20 cellular contexts compared by ENCODE assay signal in genomic region chr3:133114198-133114597, GRCh38.
A peak's percentile ranks its signal among the peaks of the same experiment; 100 is the strongest.
DNase-seq lines count a peak whose midpoint lies in the region; ATAC-seq, FAIRE-seq and TF ChIP-seq lines count a peak whose summit lies in the region.
"Had no signal": no experiment of that assay in that cellular context is flagged by ENCODE, and none has a peak within 500 bp of the region (broad histone marks: within the 10 kb centered on the region; RNA-seq: fewer than 3 reads in every experiment).

No MANE protein-coding gene starts in this region.

- H3K4me3 Mint-ChIP-seq in astrocyte (ENCODE audit: unreplicated experiment) = no peak overlapping the region
- H3K4me3 Mint-ChIP-seq: CD4-positive, alpha-beta memory T cell had no signal

- no peak overlapping the region for H2AFZ ChIP-seq in ACC112 (ENCODE audit: low read length, unreplicated experiment)
- H2AFZ ChIP-seq in astrocyte (ENCODE audit: low read depth, low read length) = no peak overlapping the region

- DNase-seq in NCI-H146 (lab: John Stamatoyannopoulos, UW) (peak; percentile 58), astrocyte (ENCODE audit: low read depth) (no peak), right lobe of liver (no peak)
- DNase-seq: Caco-2; CD4-positive, alpha-beta memory T cell; DMS 273 treated with DMSO at 0.1 percent for 48 hours; DMS79 treated with DMSO at 0.1 percent for 48 hours; Karpas-422; MM.1S; NCI-H1048; NCI-H2029 treated with DMSO at 0.1 percent for 48 hours; NCI-H526; SHP77 had no signal

- H3K9me3 ChIP-seq in BLaER1 treated with 17β-estradiol and CSF1 and Interleukin-3, amounts not matched to agents 10 nM and 100 nM (replicated peaks in 1 of 11) = no peaks in the 10 kb centered on the region
- H3K9me3 ChIP-seq in astrocyte (ENCODE audit: insufficient read depth, low read depth, low read length) (no peaks in the 10 kb centered on the region), right lobe of liver (no peaks in the 10 kb centered on the region)
- H3K9me3 ChIP-seq: A549, Caco-2 had no signal

- TF ChIP-seq POLR2A in right lobe of liver (IDR thresholded peaks at IDR 0.05) = no peak

- peak overlapping the region in 2 of 11 experiments; percentile 27 to 28; a peak in 2 of 22 replicates for H3K9ac ChIP-seq in BLaER1 treated with 17β-estradiol and CSF1 and Interleukin-3, amounts not matched to agents 10 nM and 100 nM
- peak overlapping the region; percentile 7 for H3K9ac ChIP-seq in astrocyte (ENCODE audit: low read length)

- no peak overlapping the region for H3K27ac Mint-ChIP-seq in astrocyte (ENCODE audit: unreplicated experiment)
- H3K27ac Mint-ChIP-seq: CD4-positive, alpha-beta memory T cell had no signal

- H3K36me3 ChIP-seq in ACC112 (ENCODE audit: insufficient read depth, low read length) = no peaks in the 10 kb centered on the region
- no peaks in the 10 kb centered on the region for H3K36me3 ChIP-seq in BLaER1 treated with 17β-estradiol and CSF1 and Interleukin-3, amounts not matched to agents 10 nM and 100 nM
- no peaks in the 10 kb centered on the region for H3K36me3 ChIP-seq in astrocyte (ENCODE audit: insufficient read depth, low read length)
- no peaks in the 10 kb centered on the region for H3K36me3 ChIP-seq in right lobe of liver

- H3K27me3 Mint-ChIP-seq in astrocyte (ENCODE audit: low read depth, unreplicated experiment) = no peaks in the 10 kb centered on the region
- H3K27me3 Mint-ChIP-seq: CD4-positive, alpha-beta memory T cell had no signal

- FAIRE-seq in astrocyte (lab: Jason Lieb, UNC) = no peak
- FAIRE-seq: A549, GM12891 had no signal

- 66% methylated on average over 3 of the region's 3 CpGs for WGBS in right lobe of liver (ENCODE audit: insufficient coverage, low coverage, low lambda C conversion rate, missing lambda C conversion rate)

- TF ChIP-seq CTCF in astrocyte (IDR thresholded peaks at IDR 0.05; ENCODE audit: insufficient read depth, low read depth, low read length) (no peak), right lobe of liver (IDR thresholded peaks at IDR 0.05) (no peak)

- H3K9me3 Mint-ChIP-seq in astrocyte (ENCODE audit: unreplicated experiment) = no peaks in the 10 kb centered on the region

- H3K4me1 ChIP-seq in ACC112 (ENCODE audit: control insufficient read depth, insufficient read depth, low read length, unreplicated experiment) = no peaks in the 10 kb centered on the region
- peaks cover 23 to 50% (median 39%) of the 10 kb centered on the region in 10 experiments for H3K4me1 ChIP-seq in BLaER1 treated with 17β-estradiol and CSF1 and Interleukin-3, amounts not matched to agents 10 nM and 100 nM
- H3K4me1 ChIP-seq in astrocyte (ENCODE audit: insufficient read depth, low read length) = peaks cover 18% of the 10 kb centered on the region
- H3K4me1 ChIP-seq in right lobe of liver = no peaks in the 10 kb centered on the region
- H3K4me1 ChIP-seq: A549, Caco-2 had no signal

- H3K4me3 ChIP-seq in ACC112 (ENCODE audit: low read depth, low read length) (no peak overlapping the region), astrocyte (ENCODE audit: insufficient read depth, low read depth, low read length) (no peak overlapping the region), right lobe of liver (no peak overlapping the region)
- no peak overlapping the region for H3K4me3 ChIP-seq in BLaER1 treated with 17β-estradiol and CSF1 and Interleukin-3, amounts not matched to agents 10 nM and 100 nM
- H3K4me3 ChIP-seq: A549 had no signal

- H3K27me3 ChIP-seq in ACC112 (ENCODE audit: insufficient read depth, low read length) (no peaks in the 10 kb centered on the region), astrocyte (ENCODE audit: insufficient read depth, low read length) (no peaks in the 10 kb centered on the region), right lobe of liver (no peaks in the 10 kb centered on the region)
- H3K27me3 ChIP-seq in BLaER1 treated with 17β-estradiol and CSF1 and Interleukin-3, amounts not matched to agents 10 nM and 100 nM = no peaks in the 10 kb centered on the region

- intact Hi-C loops in right lobe of liver (cut with DNase I) = no loop called here

- no peaks in the 10 kb centered on the region for H3K79me2 ChIP-seq in ACC112 (ENCODE audit: control insufficient read depth, insufficient read depth, low read length, unreplicated experiment)
- H3K79me2 ChIP-seq in astrocyte (ENCODE audit: insufficient read depth, low read length) = no peaks in the 10 kb centered on the region

- H3K36me3 Mint-ChIP-seq in astrocyte (ENCODE audit: low read depth, unreplicated experiment) = no peaks in the 10 kb centered on the region
- H3K36me3 Mint-ChIP-seq: CD4-positive, alpha-beta memory T cell had no signal

- peak overlapping the region; percentile 33 to 65 (median 43); a peak in 19 of 22 replicates for H3K4me2 ChIP-seq in BLaER1 treated with 17β-estradiol and CSF1 and Interleukin-3, amounts not matched to agents 10 nM and 100 nM
- H3K4me2 ChIP-seq in astrocyte (ENCODE audit: low read length) = peak overlapping the region; percentile 57
- H3K4me2 ChIP-seq: A549 had no signal

- ATAC-seq in GM21619 (IDR thresholded peaks at IDR 0.05; ENCODE audit: unreplicated experiment) = no peak
- no peak for ATAC-seq in GM18502 (IDR thresholded peaks at IDR 0.05; ENCODE audit: poor library complexity, unreplicated experiment)
- ATAC-seq in right lobe of liver = no peak
- no peak for ATAC-seq in HG03135 (IDR thresholded peaks at IDR 0.05; ENCODE audit: unreplicated experiment)
- ATAC-seq: A549 had no signal

- H3K27ac ChIP-seq in ACC112 (ENCODE audit: low read depth, low read length) (peak overlapping the region; percentile 36; the same call in 1 of the 2 replicates), astrocyte (ENCODE audit: low read depth, low read length) (peak overlapping the region; percentile 51), right lobe of liver (no peak overlapping the region)
- peak overlapping the region in 9 of 11 experiments; percentile 19 to 73 (median 59); a peak in 15 of 22 replicates for H3K27ac ChIP-seq in BLaER1 treated with 17β-estradiol and CSF1 and Interleukin-3, amounts not matched to agents 10 nM and 100 nM
- H3K27ac ChIP-seq: A549 had no signal

- no peaks in the 10 kb centered on the region for H4K20me1 ChIP-seq in BLaER1 treated with 17β-estradiol and CSF1 and Interleukin-3, amounts not matched to agents 10 nM and 100 nM
- H4K20me1 ChIP-seq in astrocyte (ENCODE audit: insufficient read depth, low read length) = no peaks in the 10 kb centered on the region

- H3K4me1 Mint-ChIP-seq in astrocyte (ENCODE audit: low read depth, unreplicated experiment) = no peaks in the 10 kb centered on the region
- H3K4me1 Mint-ChIP-seq: CD4-positive, alpha-beta memory T cell had no signal

Comparison
In these comparisons a context has a peak if more than half of its experiments do, and no peak if none do; other contexts are left out.
1. H3K27ac ChIP-seq: peak in ACC112 (single experiment), BLaER1 treated with 17β-estradiol and CSF1 and Interleukin-3, amounts not matched to agents 10 nM and 100 nM (9 of 11) and astrocyte (single experiment); none in right lobe of liver (0 of 3).